ENCODE assay signal across 12 cellular contexts in genomic region chr2:227655454-227655853, GRCh38. TPM values are rescaled to one million over a fixed set of nuclear protein-coding genes. Genes with fewer than 3 reads are reported as not detected.
DNase-seq lines count a peak whose midpoint lies in the region; ATAC-seq and TF ChIP-seq lines count a peak whose summit lies in the region.
"Had no signal": no experiment of that assay in that cellular context is flagged by ENCODE, and none has a peak within 500 bp of the region (broad histone marks: within the 10 kb centered on the region; RNA-seq: fewer than 3 reads in every experiment).

No MANE protein-coding gene starts in this region.

- intact Hi-C loops in PC-3 (cut with micrococcal nuclease), result loop anchor here (5.0 kb wide), 2 partner anchors 183 to 207 kb away; partner anchors contain the start of gene AGFG1

- H3K4me3 Mint-ChIP-seq in activated T-cell treated with anti-CD3 and anti-CD28 coated beads, Interleukin-2, amount 50 U/mL, for 72 hours, result no peak overlapping the region
- H3K4me3 Mint-ChIP-seq in stimulated activated effector memory CD8-positive, alpha-beta T cell treated with anti-CD3 and anti-CD28 coated beads, Interleukin-12 subunit alpha, Interleukin-12 subunit beta, amount 100 ng/mL, for 72 hours, result no peak overlapping the region
- no peak overlapping the region for H3K4me3 Mint-ChIP-seq in GM23338

- no peak for TF ChIP-seq CTCF in PC-3 (conservative IDR thresholded peaks at IDR 0.05; ENCODE audit: low read depth, low read length)
- TF ChIP-seq CTCF in GM23338 (conservative IDR thresholded peaks at IDR 0.05; ENCODE audit: low read depth in 2 of 2), result no peak

- no peaks in the 10 kb centered on the region for H3K36me3 Mint-ChIP-seq in activated T-cell treated with anti-CD3 and anti-CD28 coated beads, Interleukin-2, amount 50 U/mL, for 72 hours (ENCODE audit: insufficient read depth in 2 of 2)
- H3K36me3 Mint-ChIP-seq in stimulated activated effector memory CD8-positive, alpha-beta T cell treated with anti-CD3 and anti-CD28 coated beads, Interleukin-12 subunit alpha, Interleukin-12 subunit beta, amount 100 ng/mL, for 72 hours, result no peaks in the 10 kb centered on the region
- no peaks in the 10 kb centered on the region for H3K36me3 Mint-ChIP-seq in GM23338 (ENCODE audit: low read depth)

- H3K4me1 Mint-ChIP-seq in activated T-cell treated with anti-CD3 and anti-CD28 coated beads, Interleukin-2, amount 50 U/mL, for 72 hours (ENCODE audit: low read depth), result peaks cover 6% of the 10 kb centered on the region
- peaks cover 6% of the 10 kb centered on the region for H3K4me1 Mint-ChIP-seq in stimulated activated effector memory CD8-positive, alpha-beta T cell treated with anti-CD3 and anti-CD28 coated beads, Interleukin-12 subunit alpha, Interleukin-12 subunit beta, amount 100 ng/mL, for 72 hours
- no peaks in the 10 kb centered on the region; the same call in 2 of the 3 replicates for H3K4me1 Mint-ChIP-seq in GM23338

- no peaks in the 10 kb centered on the region for H3K27me3 ChIP-seq in PC-3 (ENCODE audit: low read length)
- no peaks in the 10 kb centered on the region for H3K27me3 ChIP-seq in GM23338 (ENCODE audit: insufficient read depth)
- H3K27me3 ChIP-seq: BLaER1 treated with 17β-estradiol and CSF1 and Interleukin-3, amounts not matched to agents 10 nM and 100 nM had no signal

- no TSS peak for BruUV-seq in PC-3 (replicated peaks; lab: Mats Ljungman, UMichigan)

- POLR2A ChIA-PET in PC-3 (lab: Charles Lee; ENCODE audit: unreplicated experiment), result no interaction called here

- H3K4me1 ChIP-seq in PC-3 (ENCODE audit: insufficient read depth, low read length) (0 out of 2 replicates have a peak, but pooled peaks cover 5% of the 10 kb centered on the region), GM23338 (ENCODE audit: insufficient read depth) (peaks cover under 1% of the 10 kb centered on the region; the same call in 1 of the 2 replicates)

- H3F3A ChIP-seq in PC-3 (ENCODE audit: low read length, unreplicated experiment) (no peaks in the 10 kb centered on the region), GM23338 (replicated peaks; ENCODE audit: low read depth) (no peaks in the 10 kb centered on the region)

- no peak overlapping the region for H2AFZ ChIP-seq in PC-3 (ENCODE audit: low read length)
- H2AFZ ChIP-seq in GM23338, result no peak overlapping the region

- ATAC-seq in activated T-cell treated with anti-CD3 and anti-CD28 coated beads, Interleukin-2, amount 50 U/mL, for 72 hours (replicated peaks in 1 of 2), result peak; percentile 62 to 86
- peak; percentile 68 for ATAC-seq in PC-3
- peak; percentile 88 for ATAC-seq in stimulated activated effector memory CD8-positive, alpha-beta T cell treated with anti-CD3 and anti-CD28 coated beads, Interleukin-12 subunit alpha, Interleukin-12 subunit beta, amount 100 ng/mL, for 72 hours
- no peak for ATAC-seq in HG03159 (IDR thresholded peaks at IDR 0.05; ENCODE audit: unreplicated experiment)
- ATAC-seq in GM23338, result no peak

- DNase-seq in activated T-cell treated with anti-CD3 and anti-CD28 coated beads, Interleukin-2, amount 50 U/mL, for 72 hours, result no peak
- DNase-seq in activated T-cell treated with anti-CD3 and anti-CD28 coated beads for 4 hours, result no peak
- peak; percentile 85 for DNase-seq in PC-3
- peak; percentile 91 for DNase-seq in fibroblast of peridontal ligament (ENCODE audit: extremely low read depth)
- no peak for DNase-seq in stimulated activated effector memory CD8-positive, alpha-beta T cell treated with anti-CD3 and anti-CD28 coated beads, Interleukin-12 subunit alpha, Interleukin-12 subunit beta, amount 100 ng/mL, for 72 hours (ENCODE audit: low spot score in 2 of 2)
- DNase-seq in activated effector memory CD4-positive, alpha-beta T cell treated with Interleukin-2 at 50 U/mL for 16 hours, result no peak
- DNase-seq in GM23338 (ENCODE audit: low spot score), result no peak
- DNase-seq: T-helper 2 cell had no signal

- no peaks in the 10 kb centered on the region for H3K9me3 Mint-ChIP-seq in activated T-cell treated with anti-CD3 and anti-CD28 coated beads, Interleukin-2, amount 50 U/mL, for 72 hours
- no peaks in the 10 kb centered on the region for H3K9me3 Mint-ChIP-seq in stimulated activated effector memory CD8-positive, alpha-beta T cell treated with anti-CD3 and anti-CD28 coated beads, Interleukin-12 subunit alpha, Interleukin-12 subunit beta, amount 100 ng/mL, for 72 hours
- no peaks in the 10 kb centered on the region for H3K9me3 Mint-ChIP-seq in GM23338

- no peak overlapping the region for H3K9ac ChIP-seq in PC-3 (ENCODE audit: low read length)
- H3K9ac ChIP-seq: BLaER1 treated with 17β-estradiol and CSF1 and Interleukin-3, amounts not matched to agents 10 nM and 100 nM had no signal

- H3K27ac Mint-ChIP-seq in activated T-cell treated with anti-CD3 and anti-CD28 coated beads, Interleukin-2, amount 50 U/mL, for 72 hours, result no peak overlapping the region
- no peak overlapping the region for H3K27ac Mint-ChIP-seq in stimulated activated effector memory CD8-positive, alpha-beta T cell treated with anti-CD3 and anti-CD28 coated beads, Interleukin-12 subunit alpha, Interleukin-12 subunit beta, amount 100 ng/mL, for 72 hours
- H3K27ac Mint-ChIP-seq in GM23338, result no peak overlapping the region

- no peaks in the 10 kb centered on the region for H3K9me3 ChIP-seq in PC-3 (ENCODE audit: low read length)
- H3K9me3 ChIP-seq: BLaER1 treated with 17β-estradiol and CSF1 and Interleukin-3, amounts not matched to agents 10 nM and 100 nM had no signal

- no peak overlapping the region for H3K4me2 ChIP-seq in PC-3 (ENCODE audit: low read length)
- no peak overlapping the region for H3K4me2 ChIP-seq in GM23338

- H4K20me1 ChIP-seq in PC-3 (ENCODE audit: low read length) (no peaks in the 10 kb centered on the region), GM23338 (replicated peaks; ENCODE audit: insufficient read depth) (no peaks in the 10 kb centered on the region)
- H4K20me1 ChIP-seq: BLaER1 treated with 17β-estradiol and CSF1 and Interleukin-3, amounts not matched to agents 10 nM and 100 nM had no signal

- H3K9me2 ChIP-seq in PC-3 (replicated peaks; ENCODE audit: low read length), result no peaks in the 10 kb centered on the region
- H3K9me2 ChIP-seq in GM23338 (ENCODE audit: insufficient read depth), result no peaks in the 10 kb centered on the region

- H3K4me3 ChIP-seq in PC-3 (ENCODE audit: low read length) (no peak overlapping the region), GM23338 (no peak overlapping the region)
- H3K4me3 ChIP-seq: BLaER1 treated with 17β-estradiol and CSF1 and Interleukin-3, amounts not matched to agents 10 nM and 100 nM had no signal

- H3K36me3 ChIP-seq in PC-3 (ENCODE audit: low read depth, low read length) (no peaks in the 10 kb centered on the region), GM23338 (ENCODE audit: insufficient read depth) (no peaks in the 10 kb centered on the region)
- H3K36me3 ChIP-seq: BLaER1 treated with 17β-estradiol and CSF1 and Interleukin-3, amounts not matched to agents 10 nM and 100 nM had no signal

- H3K79me2 ChIP-seq in PC-3 (ENCODE audit: low read length), result no peaks in the 10 kb centered on the region
- no peaks in the 10 kb centered on the region for H3K79me2 ChIP-seq in GM23338 (replicated peaks; ENCODE audit: insufficient read depth)

- CTCF ChIA-PET in PC-3 (lab: Charles Lee), result no interaction called here

- H3K27ac ChIP-seq in PC-3 (ENCODE audit: low read length) (no peak overlapping the region), GM23338 (ENCODE audit: low read depth) (no peak overlapping the region)

- H3K27me3 Mint-ChIP-seq in activated T-cell treated with anti-CD3 and anti-CD28 coated beads, Interleukin-2, amount 50 U/mL, for 72 hours (ENCODE audit: low read depth), result peaks cover 6% of the 10 kb centered on the region
- no peaks in the 10 kb centered on the region for H3K27me3 Mint-ChIP-seq in GM23338 (ENCODE audit: insufficient read depth, low read depth, poor library complexity)

TF ChIP-seq in GM23338, 12 proteins besides CTCF, POLR2A, EP300 and RAD21 (continues in another document):
- no peak for TF ChIP-seq NANOG (IDR thresholded peaks at IDR 0.05; ENCODE audit: borderline replicate concordance)

RNA-seq across cellular contexts. Expression of gene SCYGR5, which starts 11.2 kb away (rescaled TPM):
- not detected for total RNA-seq in activated T-cell treated with anti-CD3 and anti-CD28 coated beads, Interleukin-2, amount 50 U/mL, for 72 hours
- total RNA-seq in PC-3 (2014; rRNA removed), result not detected in 2 replicates
- total RNA-seq in GM23338 (2014; rRNA removed; shearing (Covaris generic)), result not detected in 2 replicates
- polyA plus RNA-seq in GM23338 (2016; fragmentation: Nextera tagmentation; extraction: Ambion mirVana), result not detected in 2 replicates
- total RNA-seq: lower leg skin had no signal
- polyA plus RNA-seq: adipose tissue had no signal

RNA-seq across cellular contexts. Expression of gene SCYGR4, which starts 38.2 kb away (rescaled TPM):
- not detected for total RNA-seq in activated T-cell treated with anti-CD3 and anti-CD28 coated beads, Interleukin-2, amount 50 U/mL, for 72 hours
- total RNA-seq in PC-3 (2014; rRNA removed), result not detected in 2 replicates
- not detected in 2 replicates for total RNA-seq in GM23338 (2014; rRNA removed; shearing (Covaris generic))
- not detected in 2 replicates for polyA plus RNA-seq in GM23338 (2016; fragmentation: Nextera tagmentation; extraction: Ambion mirVana)

RNA-seq across cellular contexts. Expression of gene SCYGR3, which starts 40.8 kb away (rescaled TPM):
- not detected for total RNA-seq in activated T-cell treated with anti-CD3 and anti-CD28 coated beads, Interleukin-2, amount 50 U/mL, for 72 hours
- total RNA-seq in PC-3 (2014; rRNA removed), result not detected in 2 replicates
- total RNA-seq in GM23338 (2014; rRNA removed; shearing (Covaris generic)), result not detected in 2 replicates
- not detected in 2 replicates for polyA plus RNA-seq in GM23338 (2016; fragmentation: Nextera tagmentation; extraction: Ambion mirVana)
- polyA plus RNA-seq: adipose tissue had no signal

RNA-seq across cellular contexts. Expression of gene SCYGR2, which starts 56.8 kb away (rescaled TPM):
- not detected for total RNA-seq in activated T-cell treated with anti-CD3 and anti-CD28 coated beads, Interleukin-2, amount 50 U/mL, for 72 hours
- total RNA-seq in PC-3 (2014; rRNA removed), result not detected in 2 replicates
- not detected in 2 replicates for total RNA-seq in GM23338 (2014; rRNA removed; shearing (Covaris generic))
- not detected in 2 replicates for polyA plus RNA-seq in GM23338 (2016; fragmentation: Nextera tagmentation; extraction: Ambion mirVana)
- polyA plus RNA-seq: adipose tissue had no signal

Comparison
In these comparisons a context has a peak if more than half of its experiments do, and no peak if none do; other contexts are left out.
1. ATAC-seq: peak in activated T-cell treated with anti-CD3 and anti-CD28 coated beads, Interleukin-2, amount 50 U/mL, for 72 hours (2 of 2), PC-3 (single experiment) and stimulated activated effector memory CD8-positive, alpha-beta T cell treated with anti-CD3 and anti-CD28 coated beads, Interleukin-12 subunit alpha, Interleukin-12 subunit beta, amount 100 ng/mL, for 72 hours (single experiment); none in HG03159 (single experiment) and GM23338 (single experiment).
2. DNase-seq: peak in PC-3 (single experiment) and fibroblast of peridontal ligament (single experiment); none in activated T-cell treated with anti-CD3 and anti-CD28 coated beads, Interleukin-2, amount 50 U/mL, for 72 hours (0 of 2), activated T-cell treated with anti-CD3 and anti-CD28 coated beads for 4 hours (single experiment), stimulated activated effector memory CD8-positive, alpha-beta T cell treated with anti-CD3 and anti-CD28 coated beads, Interleukin-12 subunit alpha, Interleukin-12 subunit beta, amount 100 ng/mL, for 72 hours (0 of 2), activated effector memory CD4-positive, alpha-beta T cell treated with Interleukin-2 at 50 U/mL for 16 hours (single experiment) and GM23338 (single experiment).